Comparison of ENCODE assay signal across 25 cellular contexts in the genomic region with DNA sequence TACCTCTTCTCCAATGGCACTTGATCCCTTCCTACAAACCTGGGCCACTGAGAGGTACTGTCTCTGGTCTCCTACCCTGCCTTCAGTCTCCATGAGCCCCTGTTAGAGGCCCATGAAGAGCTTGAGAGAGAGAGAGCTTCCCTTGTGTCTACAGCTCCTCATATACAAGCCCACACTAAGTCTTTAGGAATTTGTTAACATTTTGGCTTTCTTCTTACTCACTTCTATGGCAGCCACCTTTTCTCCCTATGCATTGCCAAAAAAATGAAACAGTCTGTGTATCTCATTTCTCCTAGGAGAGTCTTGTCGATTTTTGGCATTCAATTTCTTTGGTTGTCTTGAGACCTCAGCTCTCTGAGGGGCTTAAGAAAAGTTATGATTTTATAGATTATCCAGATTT.
DNase-seq lines count a peak whose midpoint lies in the region; TF ChIP-seq lines count a peak whose summit lies in the region.
"Had no signal": no experiment of that assay in that cellular context is flagged by ENCODE, and none has a peak within 500 bp of the region (broad histone marks: within the 10 kb centered on the region; RNA-seq: fewer than 3 reads in every experiment).

No MANE protein-coding gene starts in this region.

- DNase-seq in AG20443 (ENCODE audit: low spot score), result peak; percentile 47
- peak; percentile 58 for DNase-seq in MG63
- DNase-seq in chondrocyte (ENCODE audit: low spot score), result no peak
- no peak for DNase-seq in stimulated activated CD4-positive, alpha-beta T cell treated with anti-CD3 and anti-CD28 coated beads, Interleukin-15, amount 100 ng/mL, for 24 hours
- DNase-seq in NCI-H82 (lab: John Stamatoyannopoulos, UW), result no peak
- DNase-seq in AML-193 (lab: John Stamatoyannopoulos, UW), result no peak
- DNase-seq in activated naive CD4-positive, alpha-beta T cell treated with Interleukin-2 at 50 U/mL for 16 hours, result no peak
- DNase-seq: activated CD4-positive, alpha-beta memory T cell treated with anti-CD3 and anti-CD28 coated beads, Interleukin-2, amount 10 ng/mL, durations not matched to agents 7 days and 5 days; activated naive CD4-positive, alpha-beta T cell treated with anti-CD3 and anti-CD28 coated beads, Interleukin-2, amount 10 ng/mL, durations not matched to agents 7 days and 5 days; activated T-cell treated with anti-CD3 and anti-CD28 coated beads, Interleukin-2, amount 50 U/mL, for 1 hour; body of pancreas; CD8-positive, alpha-beta memory T cell; cortex of kidney; DMS79; gastrocnemius medialis; midbrain; NCI-H1417 treated with DMSO at 0.1 percent for 48 hours; NCI-H526 treated with DMSO at 0.1 percent for 48 hours; T-helper 17 cell had no signal

- H3K27me3 ChIP-seq in MG63, result no peaks in the 10 kb centered on the region
- H3K27me3 ChIP-seq: body of pancreas, gastrocnemius medialis, suprapubic skin, vagina had no signal

- H3K4me3 Mint-ChIP-seq in chondrocyte (ENCODE audit: unreplicated experiment) (no peak overlapping the region), nephron (no peak overlapping the region)
- H3K4me3 Mint-ChIP-seq: activated CD4-positive, alpha-beta memory T cell treated with anti-CD3 and anti-CD28 coated beads, Interleukin-2, amount 10 ng/mL, durations not matched to agents 7 days and 5 days; activated naive CD4-positive, alpha-beta T cell treated with anti-CD3 and anti-CD28 coated beads, Interleukin-2, amount 10 ng/mL, durations not matched to agents 7 days and 5 days; CD8-positive, alpha-beta memory T cell; GM23338; neural crest cell; T-helper 17 cell; WTC11 had no signal

- H3K9me3 ChIP-seq in MG63, result peaks cover 13% of the 10 kb centered on the region
- H3K9me3 ChIP-seq: body of pancreas, gastrocnemius medialis, suprapubic skin, vagina had no signal

- TF ChIP-seq CTCF in chondrocyte (IDR thresholded peaks at IDR 0.05) (no peak), nephron (IDR thresholded peaks at IDR 0.05; ENCODE audit: unreplicated experiment in 3 of 3) (no peak)

- H3K36me3 Mint-ChIP-seq in chondrocyte (ENCODE audit: low read depth) (no peaks in the 10 kb centered on the region), nephron (ENCODE audit: low read depth) (no peaks in the 10 kb centered on the region)
- H3K36me3 Mint-ChIP-seq: activated naive CD4-positive, alpha-beta T cell treated with anti-CD3 and anti-CD28 coated beads, Interleukin-2, amount 10 ng/mL, durations not matched to agents 7 days and 5 days; CD8-positive, alpha-beta memory T cell; WTC11 had no signal

- no peaks in the 10 kb centered on the region for H3K36me3 ChIP-seq in MG63
- H3K36me3 ChIP-seq: gastrocnemius medialis, suprapubic skin, vagina had no signal

- H3K4me1 Mint-ChIP-seq in chondrocyte (ENCODE audit: low read depth) (peaks cover 28% of the 10 kb centered on the region), nephron (peaks cover 34% of the 10 kb centered on the region)
- H3K4me1 Mint-ChIP-seq: activated CD4-positive, alpha-beta memory T cell treated with anti-CD3 and anti-CD28 coated beads, Interleukin-2, amount 10 ng/mL, durations not matched to agents 7 days and 5 days; activated naive CD4-positive, alpha-beta T cell treated with anti-CD3 and anti-CD28 coated beads, Interleukin-2, amount 10 ng/mL, durations not matched to agents 7 days and 5 days; CD8-positive, alpha-beta memory T cell; GM23338; T-helper 17 cell; WTC11 had no signal

- H3K27me3 Mint-ChIP-seq in chondrocyte (ENCODE audit: low read depth), result no peaks in the 10 kb centered on the region
- no peaks in the 10 kb centered on the region for H3K27me3 Mint-ChIP-seq in nephron (ENCODE audit: low read depth)
- H3K27me3 Mint-ChIP-seq: activated naive CD4-positive, alpha-beta T cell treated with anti-CD3 and anti-CD28 coated beads, Interleukin-2, amount 10 ng/mL, durations not matched to agents 7 days and 5 days had no signal

- no peak overlapping the region for H3K4me3 ChIP-seq in MG63
- H3K4me3 ChIP-seq: body of pancreas, gastrocnemius medialis, GM23338, suprapubic skin, vagina had no signal

- H3K27ac Mint-ChIP-seq in chondrocyte (ENCODE audit: unreplicated experiment) (peak overlapping the region; percentile 53), nephron (peak overlapping the region; percentile 9 to 50 (median 46))
- H3K27ac Mint-ChIP-seq: activated CD4-positive, alpha-beta memory T cell treated with anti-CD3 and anti-CD28 coated beads, Interleukin-2, amount 10 ng/mL, durations not matched to agents 7 days and 5 days; activated naive CD4-positive, alpha-beta T cell treated with anti-CD3 and anti-CD28 coated beads, Interleukin-2, amount 10 ng/mL, durations not matched to agents 7 days and 5 days; CD8-positive, alpha-beta memory T cell; GM23338; T-helper 17 cell; WTC11 had no signal

- peaks cover 7% of the 10 kb centered on the region for H3K9me3 Mint-ChIP-seq in chondrocyte (ENCODE audit: low read depth)
- peaks cover 5% of the 10 kb centered on the region for H3K9me3 Mint-ChIP-seq in nephron
- H3K9me3 Mint-ChIP-seq: activated CD4-positive, alpha-beta memory T cell treated with anti-CD3 and anti-CD28 coated beads, Interleukin-2, amount 10 ng/mL, durations not matched to agents 7 days and 5 days; activated naive CD4-positive, alpha-beta T cell treated with anti-CD3 and anti-CD28 coated beads, Interleukin-2, amount 10 ng/mL, durations not matched to agents 7 days and 5 days; GM23338 had no signal

Comparison
In these comparisons a context has a peak if more than half of its experiments do, and no peak if none do; other contexts are left out.
1. DNase-seq: peak in AG20443 (single experiment) and MG63 (single experiment); none in chondrocyte (single experiment), stimulated activated CD4-positive, alpha-beta T cell treated with anti-CD3 and anti-CD28 coated beads, Interleukin-15, amount 100 ng/mL, for 24 hours (single experiment), NCI-H82 (single experiment), AML-193 (0 of 2) and activated naive CD4-positive, alpha-beta T cell treated with Interleukin-2 at 50 U/mL for 16 hours (single experiment).